ENCODE assay signal across 18 cellular contexts in genomic region chrX:22634751-22635150, GRCh38.
"Had no signal": no experiment of that assay in that cellular context is flagged by ENCODE, and none has a peak within 500 bp of the region (broad histone marks: within the 10 kb centered on the region; RNA-seq: fewer than 3 reads in every experiment).

No MANE protein-coding gene starts in this region.

- H3K27me3 ChIP-seq: neutrophil had no signal

- ATAC-seq: effector memory CD8-positive, alpha-beta T cell; stimulated activated naive CD8-positive, alpha-beta T cell treated with anti-CD3 and anti-CD28 coated beads, Interleukin-15, Interleukin-2, amounts not matched to agents 100 U/mL and 50 U/mL, for 24 hours had no signal

- H3K4me3 ChIP-seq: lung, skin epidermis had no signal

- DNase-seq: activated CD4-positive, alpha-beta T cell treated with anti-CD3 and anti-CD28 coated beads, Interleukin-2, amount 50 U/mL, for 48 hours; cerebellar nuclear complex; dermis blood vessel endothelial cell; effector memory CD8-positive, alpha-beta T cell; islet precursor cell; naive B cell; posterior cingulate gyrus; stimulated activated CD4-positive, alpha-beta T cell treated with anti-CD3 and anti-CD28 coated beads, Interleukin-4, amount 100 ng/mL, for 24 hours; stimulated activated naive CD8-positive, alpha-beta T cell treated with anti-CD3 and anti-CD28 coated beads, Interleukin-15, Interleukin-2, amounts not matched to agents 100 U/mL and 50 U/mL, for 24 hours; WERI-Rb-1 had no signal

- H3K36me3 Mint-ChIP-seq: activated naive CD4-positive, alpha-beta T cell treated with anti-CD3 and anti-CD28 coated beads, Interleukin-2, amount 50 U/mL, for 24 hours; naive B cell; type B pancreatic cell had no signal

- H3K27me3 Mint-ChIP-seq: activated naive CD4-positive, alpha-beta T cell treated with anti-CD3 and anti-CD28 coated beads, Interleukin-2, amount 50 U/mL, for 24 hours; effector memory CD8-positive, alpha-beta T cell; type B pancreatic cell had no signal

- H3K4me3 Mint-ChIP-seq: activated naive CD4-positive, alpha-beta T cell treated with anti-CD3 and anti-CD28 coated beads, Interleukin-2, amount 50 U/mL, for 24 hours; effector memory CD8-positive, alpha-beta T cell; naive B cell; T-helper 1 cell treated with Interleukin-12 subunit alpha and Interleukin-12 subunit beta and Interleukin-4 antibody, amounts not matched to agents 30 μg/mL and 1 μg/mL, for 36 hours; type B pancreatic cell had no signal

- H3K9me3 ChIP-seq: neutrophil had no signal

- H3K36me3 ChIP-seq: neutrophil, WERI-Rb-1 had no signal

- H3K27ac Mint-ChIP-seq: activated naive CD4-positive, alpha-beta T cell treated with anti-CD3 and anti-CD28 coated beads, Interleukin-2, amount 50 U/mL, for 24 hours; activated T-helper 2 cell treated with anti-CD3 and anti-CD28 coated beads, Interferon-gamma antibody, Interleukin-2, Interleukin-4, amounts not matched to agents 10 μg/mL and 5 μg/mL and 100 μg/mL, durations not matched to agents 14 hours and 24 hours and 36 hours; effector memory CD8-positive, alpha-beta T cell; naive B cell; T-helper 1 cell treated with Interleukin-12 subunit alpha and Interleukin-12 subunit beta and Interleukin-4 antibody, amounts not matched to agents 30 μg/mL and 1 μg/mL, for 36 hours; type B pancreatic cell had no signal

- H3K9me3 Mint-ChIP-seq: activated T-helper 2 cell treated with anti-CD3 and anti-CD28 coated beads, Interferon-gamma antibody, Interleukin-2, Interleukin-4, amounts not matched to agents 10 μg/mL and 5 μg/mL and 100 μg/mL, durations not matched to agents 14 hours and 24 hours and 36 hours; T-helper 1 cell treated with Interleukin-12 subunit alpha and Interleukin-12 subunit beta and Interleukin-4 antibody, amounts not matched to agents 30 μg/mL and 1 μg/mL, for 36 hours had no signal

- H3K27ac ChIP-seq: epithelial cell of prostate, neutrophil, WERI-Rb-1 had no signal

- H3K4me1 Mint-ChIP-seq: activated naive CD4-positive, alpha-beta T cell treated with anti-CD3 and anti-CD28 coated beads, Interleukin-2, amount 50 U/mL, for 24 hours; naive B cell had no signal
